Comparison of ENCODE assay signal across 8 cellular contexts in genomic region chr3:129893616-129894070, GRCh38. TPM values are rescaled to one million over a fixed set of nuclear protein-coding genes. Genes with fewer than 3 reads are reported as not detected.
A peak's percentile ranks its signal among the peaks of the same experiment; 100 is the strongest.
DNase-seq lines count a peak whose midpoint lies in the region; ATAC-seq and TF ChIP-seq lines count a peak whose summit lies in the region.

TSS of gene TMCC1 (minus strand) at chr3:129893711.

- intact Hi-C loops in activated CD4-positive, alpha-beta memory T cell treated with anti-CD3 and anti-CD28 coated beads for 36 hours (cut with micrococcal nuclease), result loop anchor here (1.0 to 5.0 kb wide), 4 partner anchors 219 to 494 kb away; partner anchors contain the start of gene IFT122
- intact Hi-C loops in dorsolateral prefrontal cortex (cut with DNase I) (loop anchor here (2.0 to 10.0 kb wide), 5 partner anchors 36 to 266 kb away; no protein-coding TSS in a partner anchor), lower leg skin (cut with DNase I; ENCODE audit: low total_unique reads) (no loop called here)

- H3K27ac ChIP-seq in BLaER1, result peak within 1 kb of the TSS; percentile 97
- peak within 1 kb of the TSS; percentile 63 to 96 (median 92) for H3K27ac ChIP-seq in dorsolateral prefrontal cortex

- 0% methylated on average over 10 to 20 of the region's 58 CpGs for WGBS in lower leg skin, 2 donors

- no peaks in the 10 kb centered on the region for H3K36me3 Mint-ChIP-seq in activated CD4-positive, alpha-beta memory T cell treated with anti-CD3 and anti-CD28 coated beads for 36 hours

- H3K4me3 ChIP-seq in BLaER1 (peak within 1 kb of the TSS; percentile 89), dorsolateral prefrontal cortex (peak within 1 kb of the TSS; percentile 65 to 99 (median 89)), lower leg skin (ENCODE audit: low read depth, poor library complexity, severe bottlenecking) (peak within 1 kb of the TSS; percentile 75)

- H3K4me1 ChIP-seq in BLaER1, result peaks cover 51% of the 10 kb centered on the region

- H3K9me3 ChIP-seq in BLaER1, result peaks cover 19% of the 10 kb centered on the region

- H3K27ac Mint-ChIP-seq in activated CD4-positive, alpha-beta memory T cell treated with anti-CD3 and anti-CD28 coated beads for 36 hours, result peak within 1 kb of the TSS; percentile 82

- ATAC-seq in GM19324 (IDR thresholded peaks at IDR 0.05; ENCODE audit: low FRiP score, unreplicated experiment), result peak; percentile 90
- peak; percentile 70 for ATAC-seq in HG03460 (IDR thresholded peaks at IDR 0.05; ENCODE audit: unreplicated experiment)

- no peaks in the 10 kb centered on the region for H3K27me3 ChIP-seq in BLaER1
- H3K27me3 ChIP-seq in dorsolateral prefrontal cortex, result no peaks in the 10 kb centered on the region

- H3K9me3 Mint-ChIP-seq in activated CD4-positive, alpha-beta memory T cell treated with anti-CD3 and anti-CD28 coated beads for 36 hours, result no peaks in the 10 kb centered on the region

- peaks cover 35% of the 10 kb centered on the region for H3K4me1 Mint-ChIP-seq in activated CD4-positive, alpha-beta memory T cell treated with anti-CD3 and anti-CD28 coated beads for 36 hours (ENCODE audit: low read depth)

- peak within 1 kb of the TSS; percentile 88 for H3K4me3 Mint-ChIP-seq in activated CD4-positive, alpha-beta memory T cell treated with anti-CD3 and anti-CD28 coated beads for 36 hours

- CTCF ChIA-PET in activated CD4-positive, alpha-beta memory T cell treated with anti-CD3 and anti-CD28 coated beads for 36 hours (lab: Charles Lee), result interaction anchor here (0.6 to 2.4 kb wide), 2 partner anchors 266 to 404 kb away, joined by 3 to 7 read pairs; no protein-coding TSS in a partner anchor

- H4K20me1 ChIP-seq in BLaER1, result no peaks in the 10 kb centered on the region

- TF ChIP-seq POLR2A in lower leg skin (IDR thresholded peaks at IDR 0.05), result no peak

- H3K27me3 Mint-ChIP-seq in activated CD4-positive, alpha-beta memory T cell treated with anti-CD3 and anti-CD28 coated beads for 36 hours, result no peaks in the 10 kb centered on the region

- H3K36me3 ChIP-seq in BLaER1, result peaks cover 36% of the 10 kb centered on the region

- H3K4me2 ChIP-seq in BLaER1, result peak within 1 kb of the TSS; percentile 94

- TF ChIP-seq CTCF in dorsolateral prefrontal cortex (IDR thresholded peaks at IDR 0.05 in 54 of 56, conservative IDR thresholded peaks at IDR 0.05 in 2 of 56; ENCODE audit: low read depth in 1 of 56, partially characterized antibody in 56 of 56), result peak in 5 of 56 donors; percentile 2 to 25 (median 12)
- no peak for TF ChIP-seq CTCF in lower leg skin (IDR thresholded peaks at IDR 0.05)

- H3K9ac ChIP-seq in BLaER1, result peak within 1 kb of the TSS; percentile 97

- DNase-seq in NCI-H748 (lab: John Stamatoyannopoulos, UW; ENCODE audit: unreplicated experiment) (peak; percentile 93), dorsolateral prefrontal cortex (peak; percentile 61 to 90 (median 81)), lower leg skin (ENCODE audit: low spot score in 2 of 2) (peak; percentile 67 to 96)
- peak; percentile 89 for DNase-seq in activated CD4-positive, alpha-beta memory T cell treated with anti-CD3 and anti-CD28 coated beads for 36 hours
- DNase-seq in stimulated activated CD4-positive, alpha-beta T cell treated with anti-CD3 and anti-CD28 coated beads, Interleukin-4, amount 100 ng/mL, for 4 hours, result peak; percentile 87 to 90

- POLR2A ChIA-PET in activated CD4-positive, alpha-beta memory T cell treated with anti-CD3 and anti-CD28 coated beads for 36 hours (lab: Charles Lee), result no interaction called here

RNA-seq across cellular contexts. Expression of gene TMCC1, which starts in this region (rescaled TPM):
- total RNA-seq in activated CD4-positive, alpha-beta memory T cell treated with anti-CD3 and anti-CD28 coated beads for 36 hours, result 10 to 100 TPM; 20.6 to 20.8 TPM
- total RNA-seq in dorsolateral prefrontal cortex (100 to 1,000 TPM in 14 of 120 experiments, 10 to 100 TPM in 106; 64.8 to 161 (median 84.3) TPM), lower leg skin (10 to 100 TPM; 15.1 to 28.6 (median 18.8) TPM)

Comparison
In these comparisons a context has a peak if more than half of its experiments do, and no peak if none do; other contexts are left out.
1. Peak in every context shown above with its lines: DNase-seq, ATAC-seq, H3K4me3 ChIP-seq and H3K27ac ChIP-seq.